In the genomic region with DNA sequence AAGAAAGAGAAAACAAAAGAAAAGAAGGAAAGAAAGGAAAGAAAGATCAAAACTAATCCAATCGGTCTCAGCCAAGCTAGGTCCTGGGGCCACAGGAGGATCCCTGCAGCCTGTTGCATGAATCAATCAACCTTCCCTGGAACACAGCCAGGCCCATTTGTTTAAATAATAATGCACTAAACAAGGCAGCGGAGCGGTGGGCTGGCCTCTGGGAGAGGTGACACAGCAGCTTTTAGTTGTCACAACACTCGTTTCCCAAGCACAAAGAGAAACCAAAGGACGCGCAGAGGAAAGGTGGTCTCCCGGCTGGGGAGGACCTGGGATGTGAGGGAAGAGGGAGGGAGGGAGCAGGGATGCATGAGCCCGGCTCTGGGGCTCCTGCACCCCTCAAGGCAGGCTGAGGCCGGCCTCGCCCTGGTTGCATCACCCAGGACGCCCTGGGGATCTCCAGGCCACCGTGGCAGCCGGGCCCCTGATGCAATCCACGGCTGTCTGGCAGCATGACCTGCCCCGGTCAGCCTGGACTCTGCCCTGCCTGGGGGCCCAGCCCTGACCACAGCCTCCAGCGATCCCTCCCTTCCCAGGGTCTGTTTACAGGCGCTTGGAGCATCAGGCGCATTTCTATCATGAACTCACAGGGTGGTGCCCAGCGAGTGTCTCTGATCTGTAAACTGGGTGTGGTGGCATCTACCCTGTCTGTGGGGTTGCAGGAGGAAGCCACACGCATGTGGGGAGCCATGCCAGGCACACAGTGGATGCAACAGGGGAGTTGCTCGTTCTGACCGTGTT, we compare ENCODE assay signal across 1 cellular context.
A peak's percentile ranks its signal among the peaks of the same experiment; 100 is the strongest.
TF ChIP-seq lines count a peak whose summit lies in the region.

No MANE protein-coding gene starts in this region.

TF ChIP-seq in K562, 482 proteins besides CTCF, POLR2A, EP300 and RAD21 (continued from another document and continues in another):
- TF ChIP-seq, protein P1, sequence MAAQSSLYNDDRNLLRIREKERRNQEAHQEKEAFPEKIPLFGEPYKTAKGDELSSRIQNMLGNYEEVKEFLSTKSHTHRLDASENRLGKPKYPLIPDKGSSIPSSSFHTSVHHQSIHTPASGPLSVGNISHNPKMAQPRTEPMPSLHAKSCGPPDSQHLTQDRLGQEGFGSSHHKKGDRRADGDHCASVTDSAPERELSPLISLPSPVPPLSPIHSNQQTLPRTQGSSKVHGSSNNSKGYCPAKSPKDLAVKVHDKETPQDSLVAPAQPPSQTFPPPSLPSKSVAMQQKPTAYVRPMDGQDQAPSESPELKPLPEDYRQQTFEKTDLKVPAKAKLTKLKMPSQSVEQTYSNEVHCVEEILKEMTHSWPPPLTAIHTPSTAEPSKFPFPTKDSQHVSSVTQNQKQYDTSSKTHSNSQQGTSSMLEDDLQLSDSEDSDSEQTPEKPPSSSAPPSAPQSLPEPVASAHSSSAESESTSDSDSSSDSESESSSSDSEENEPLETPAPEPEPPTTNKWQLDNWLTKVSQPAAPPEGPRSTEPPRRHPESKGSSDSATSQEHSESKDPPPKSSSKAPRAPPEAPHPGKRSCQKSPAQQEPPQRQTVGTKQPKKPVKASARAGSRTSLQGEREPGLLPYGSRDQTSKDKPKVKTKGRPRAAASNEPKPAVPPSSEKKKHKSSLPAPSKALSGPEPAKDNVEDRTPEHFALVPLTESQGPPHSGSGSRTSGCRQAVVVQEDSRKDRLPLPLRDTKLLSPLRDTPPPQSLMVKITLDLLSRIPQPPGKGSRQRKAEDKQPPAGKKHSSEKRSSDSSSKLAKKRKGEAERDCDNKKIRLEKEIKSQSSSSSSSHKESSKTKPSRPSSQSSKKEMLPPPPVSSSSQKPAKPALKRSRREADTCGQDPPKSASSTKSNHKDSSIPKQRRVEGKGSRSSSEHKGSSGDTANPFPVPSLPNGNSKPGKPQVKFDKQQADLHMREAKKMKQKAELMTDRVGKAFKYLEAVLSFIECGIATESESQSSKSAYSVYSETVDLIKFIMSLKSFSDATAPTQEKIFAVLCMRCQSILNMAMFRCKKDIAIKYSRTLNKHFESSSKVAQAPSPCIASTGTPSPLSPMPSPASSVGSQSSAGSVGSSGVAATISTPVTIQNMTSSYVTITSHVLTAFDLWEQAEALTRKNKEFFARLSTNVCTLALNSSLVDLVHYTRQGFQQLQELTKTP (IDR thresholded peaks at IDR 0.05; ENCODE audit: low read depth in 1 of 2, partially characterized antibody in 2 of 2): peak in 1 of 2 experiments; percentile 72
- peak; percentile 94 for TF ChIP-seq NFE2 (IDR thresholded peaks at IDR 0.05; ENCODE audit: low read depth)
- TF ChIP-seq SMAD1 (IDR thresholded peaks at IDR 0.05; ENCODE audit: low read depth, low read length, partially characterized antibody): peak; percentile 53
- TF ChIP-seq, protein P2, sequence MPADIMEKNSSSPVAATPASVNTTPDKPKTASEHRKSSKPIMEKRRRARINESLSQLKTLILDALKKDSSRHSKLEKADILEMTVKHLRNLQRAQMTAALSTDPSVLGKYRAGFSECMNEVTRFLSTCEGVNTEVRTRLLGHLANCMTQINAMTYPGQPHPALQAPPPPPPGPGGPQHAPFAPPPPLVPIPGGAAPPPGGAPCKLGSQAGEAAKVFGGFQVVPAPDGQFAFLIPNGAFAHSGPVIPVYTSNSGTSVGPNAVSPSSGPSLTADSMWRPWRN (IDR thresholded peaks at IDR 0.05; ENCODE audit: low read depth): no peak
- no peak for TF ChIP-seq NR4A1 (CRISPR knock-in tag; IDR thresholded peaks at IDR 0.05)
- peak; percentile 94 for TF ChIP-seq NR4A1 (tag; IDR thresholded peaks at IDR 0.05)
- peak; percentile 49 for TF ChIP-seq GABPA (tag; conservative IDR thresholded peaks at IDR 0.05; ENCODE audit: low read depth)
- peak; percentile 35; the same call in 1 of the 2 replicates for TF ChIP-seq MTA2 (IDR thresholded peaks at IDR 0.05; ENCODE audit: low read depth)
- TF ChIP-seq, protein P3, sequence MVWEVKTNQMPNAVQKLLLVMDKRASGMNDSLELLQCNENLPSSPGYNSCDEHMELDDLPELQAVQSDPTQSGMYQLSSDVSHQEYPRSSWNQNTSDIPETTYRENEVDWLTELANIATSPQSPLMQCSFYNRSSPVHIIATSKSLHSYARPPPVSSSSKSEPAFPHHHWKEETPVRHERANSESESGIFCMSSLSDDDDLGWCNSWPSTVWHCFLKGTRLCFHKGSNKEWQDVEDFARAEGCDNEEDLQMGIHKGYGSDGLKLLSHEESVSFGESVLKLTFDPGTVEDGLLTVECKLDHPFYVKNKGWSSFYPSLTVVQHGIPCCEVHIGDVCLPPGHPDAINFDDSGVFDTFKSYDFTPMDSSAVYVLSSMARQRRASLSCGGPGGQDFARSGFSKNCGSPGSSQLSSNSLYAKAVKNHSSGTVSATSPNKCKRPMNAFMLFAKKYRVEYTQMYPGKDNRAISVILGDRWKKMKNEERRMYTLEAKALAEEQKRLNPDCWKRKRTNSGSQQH (CRISPR knock-in tag; IDR thresholded peaks at IDR 0.05): no peak
- TF ChIP-seq ZNF12 (CRISPR knock-in tag; IDR thresholded peaks at IDR 0.05): no peak
- TF ChIP-seq, protein P4, sequence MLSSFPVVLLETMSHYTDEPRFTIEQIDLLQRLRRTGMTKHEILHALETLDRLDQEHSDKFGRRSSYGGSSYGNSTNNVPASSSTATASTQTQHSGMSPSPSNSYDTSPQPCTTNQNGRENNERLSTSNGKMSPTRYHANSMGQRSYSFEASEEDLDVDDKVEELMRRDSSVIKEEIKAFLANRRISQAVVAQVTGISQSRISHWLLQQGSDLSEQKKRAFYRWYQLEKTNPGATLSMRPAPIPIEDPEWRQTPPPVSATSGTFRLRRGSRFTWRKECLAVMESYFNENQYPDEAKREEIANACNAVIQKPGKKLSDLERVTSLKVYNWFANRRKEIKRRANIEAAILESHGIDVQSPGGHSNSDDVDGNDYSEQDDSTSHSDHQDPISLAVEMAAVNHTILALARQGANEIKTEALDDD (IDR thresholded peaks at IDR 0.05): no peak
- no peak for TF ChIP-seq STAT5B (CRISPR knock-in tag; IDR thresholded peaks at IDR 0.05)
- no peak for TF ChIP-seq NR1H2 (CRISPR knock-in tag; IDR thresholded peaks at IDR 0.05)
- TF ChIP-seq SMC3 (conservative IDR thresholded peaks at IDR 0.05; ENCODE audit: insufficient read depth, low read depth, low read length): no peak
- TF ChIP-seq IRF2 (CRISPR knock-in tag; IDR thresholded peaks at IDR 0.05): no peak
- TF ChIP-seq ZNF197 (CRISPR knock-in tag; IDR thresholded peaks at IDR 0.05; ENCODE audit: low read depth): 0 out of 2 replicates have a peak, but pooled peaks have one; percentile 80
- TF ChIP-seq SREBF2 (CRISPR knock-in tag; IDR thresholded peaks at IDR 0.05): no peak
- TF ChIP-seq BACH1 (tag; IDR thresholded peaks at IDR 0.05): peak; percentile 88
- TF ChIP-seq NFATC3 (IDR thresholded peaks at IDR 0.05): peak; percentile 72; the same call in 1 of the 2 replicates
- TF ChIP-seq, protein P5, sequence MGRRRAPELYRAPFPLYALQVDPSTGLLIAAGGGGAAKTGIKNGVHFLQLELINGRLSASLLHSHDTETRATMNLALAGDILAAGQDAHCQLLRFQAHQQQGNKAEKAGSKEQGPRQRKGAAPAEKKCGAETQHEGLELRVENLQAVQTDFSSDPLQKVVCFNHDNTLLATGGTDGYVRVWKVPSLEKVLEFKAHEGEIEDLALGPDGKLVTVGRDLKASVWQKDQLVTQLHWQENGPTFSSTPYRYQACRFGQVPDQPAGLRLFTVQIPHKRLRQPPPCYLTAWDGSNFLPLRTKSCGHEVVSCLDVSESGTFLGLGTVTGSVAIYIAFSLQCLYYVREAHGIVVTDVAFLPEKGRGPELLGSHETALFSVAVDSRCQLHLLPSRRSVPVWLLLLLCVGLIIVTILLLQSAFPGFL (CRISPR knock-in tag; IDR thresholded peaks at IDR 0.05): no peak
- TF ChIP-seq ZNF696 (CRISPR knock-in tag; conservative IDR thresholded peaks at IDR 0.05): no peak
- no peak for TF ChIP-seq SP2 (IDR thresholded peaks at IDR 0.05; ENCODE audit: extremely low read depth, low read depth, low read length, poor library complexity, severe bottlenecking)
- TF ChIP-seq, protein P6, sequence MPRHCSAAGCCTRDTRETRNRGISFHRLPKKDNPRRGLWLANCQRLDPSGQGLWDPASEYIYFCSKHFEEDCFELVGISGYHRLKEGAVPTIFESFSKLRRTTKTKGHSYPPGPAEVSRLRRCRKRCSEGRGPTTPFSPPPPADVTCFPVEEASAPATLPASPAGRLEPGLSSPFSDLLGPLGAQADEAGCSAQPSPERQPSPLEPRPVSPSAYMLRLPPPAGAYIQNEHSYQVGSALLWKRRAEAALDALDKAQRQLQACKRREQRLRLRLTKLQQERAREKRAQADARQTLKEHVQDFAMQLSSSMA (CRISPR knock-in tag; IDR thresholded peaks at IDR 0.05): no peak
- TF ChIP-seq CBFA2T2 (conservative IDR thresholded peaks at IDR 0.05): no peak
- no peak for TF ChIP-seq ZNF717 (CRISPR knock-in tag; IDR thresholded peaks at IDR 0.05)
- TF ChIP-seq PHTF2 (CRISPR knock-in tag; IDR thresholded peaks at IDR 0.05): no peak
- no peak for TF ChIP-seq ERF (CRISPR knock-in tag; IDR thresholded peaks at IDR 0.05)
- no peak for TF ChIP-seq SETDB1 (IDR thresholded peaks at IDR 0.05; ENCODE audit: low read length)
- no peak for TF ChIP-seq ZBTB1 (CRISPR knock-in tag; IDR thresholded peaks at IDR 0.05; ENCODE audit: borderline replicate concordance, low read depth)
- no peak for TF ChIP-seq ZNF121 (CRISPR knock-in tag; conservative IDR thresholded peaks at IDR 0.05)
- no peak for TF ChIP-seq HSF4 (CRISPR knock-in tag; IDR thresholded peaks at IDR 0.05; ENCODE audit: borderline replicate concordance)
- no peak for TF ChIP-seq ATF1 (CRISPR knock-in tag; IDR thresholded peaks at IDR 0.05)
- peak; percentile 52 for TF ChIP-seq ATF1 (tag; IDR thresholded peaks at IDR 0.05)
- TF ChIP-seq TAF9B (IDR thresholded peaks at IDR 0.05; ENCODE audit: partially characterized antibody): peak; percentile 83
- TF ChIP-seq ILK (tag; IDR thresholded peaks at IDR 0.05; ENCODE audit: borderline replicate concordance, low read depth): no peak
- no peak for TF ChIP-seq ZNF644 (tag; IDR thresholded peaks at IDR 0.05; ENCODE audit: low read depth)
- peak; percentile 83 for TF ChIP-seq SMARCA4 (IDR thresholded peaks at IDR 0.05)
- TF ChIP-seq POLR2AphosphoS2 (IDR thresholded peaks at IDR 0.05; ENCODE audit: low read length): no peak
- no peak for TF ChIP-seq ZNF133 (CRISPR knock-in tag; IDR thresholded peaks at IDR 0.05)
- TF ChIP-seq, protein P7, sequence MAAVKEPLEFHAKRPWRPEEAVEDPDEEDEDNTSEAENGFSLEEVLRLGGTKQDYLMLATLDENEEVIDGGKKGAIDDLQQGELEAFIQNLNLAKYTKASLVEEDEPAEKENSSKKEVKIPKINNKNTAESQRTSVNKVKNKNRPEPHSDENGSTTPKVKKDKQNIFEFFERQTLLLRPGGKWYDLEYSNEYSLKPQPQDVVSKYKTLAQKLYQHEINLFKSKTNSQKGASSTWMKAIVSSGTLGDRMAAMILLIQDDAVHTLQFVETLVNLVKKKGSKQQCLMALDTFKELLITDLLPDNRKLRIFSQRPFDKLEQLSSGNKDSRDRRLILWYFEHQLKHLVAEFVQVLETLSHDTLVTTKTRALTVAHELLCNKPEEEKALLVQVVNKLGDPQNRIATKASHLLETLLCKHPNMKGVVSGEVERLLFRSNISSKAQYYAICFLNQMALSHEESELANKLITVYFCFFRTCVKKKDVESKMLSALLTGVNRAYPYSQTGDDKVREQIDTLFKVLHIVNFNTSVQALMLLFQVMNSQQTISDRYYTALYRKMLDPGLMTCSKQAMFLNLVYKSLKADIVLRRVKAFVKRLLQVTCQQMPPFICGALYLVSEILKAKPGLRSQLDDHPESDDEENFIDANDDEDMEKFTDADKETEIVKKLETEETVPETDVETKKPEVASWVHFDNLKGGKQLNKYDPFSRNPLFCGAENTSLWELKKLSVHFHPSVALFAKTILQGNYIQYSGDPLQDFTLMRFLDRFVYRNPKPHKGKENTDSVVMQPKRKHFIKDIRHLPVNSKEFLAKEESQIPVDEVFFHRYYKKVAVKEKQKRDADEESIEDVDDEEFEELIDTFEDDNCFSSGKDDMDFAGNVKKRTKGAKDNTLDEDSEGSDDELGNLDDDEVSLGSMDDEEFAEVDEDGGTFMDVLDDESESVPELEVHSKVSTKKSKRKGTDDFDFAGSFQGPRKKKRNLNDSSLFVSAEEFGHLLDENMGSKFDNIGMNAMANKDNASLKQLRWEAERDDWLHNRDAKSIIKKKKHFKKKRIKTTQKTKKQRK (IDR thresholded peaks at IDR 0.05; ENCODE audit: borderline replicate concordance, low read depth, low read length): no peak
- no peak for TF ChIP-seq FIP1L1 (IDR thresholded peaks at IDR 0.05; ENCODE audit: low read depth, low read length, poor library complexity, severe bottlenecking)
- TF ChIP-seq, protein P8, sequence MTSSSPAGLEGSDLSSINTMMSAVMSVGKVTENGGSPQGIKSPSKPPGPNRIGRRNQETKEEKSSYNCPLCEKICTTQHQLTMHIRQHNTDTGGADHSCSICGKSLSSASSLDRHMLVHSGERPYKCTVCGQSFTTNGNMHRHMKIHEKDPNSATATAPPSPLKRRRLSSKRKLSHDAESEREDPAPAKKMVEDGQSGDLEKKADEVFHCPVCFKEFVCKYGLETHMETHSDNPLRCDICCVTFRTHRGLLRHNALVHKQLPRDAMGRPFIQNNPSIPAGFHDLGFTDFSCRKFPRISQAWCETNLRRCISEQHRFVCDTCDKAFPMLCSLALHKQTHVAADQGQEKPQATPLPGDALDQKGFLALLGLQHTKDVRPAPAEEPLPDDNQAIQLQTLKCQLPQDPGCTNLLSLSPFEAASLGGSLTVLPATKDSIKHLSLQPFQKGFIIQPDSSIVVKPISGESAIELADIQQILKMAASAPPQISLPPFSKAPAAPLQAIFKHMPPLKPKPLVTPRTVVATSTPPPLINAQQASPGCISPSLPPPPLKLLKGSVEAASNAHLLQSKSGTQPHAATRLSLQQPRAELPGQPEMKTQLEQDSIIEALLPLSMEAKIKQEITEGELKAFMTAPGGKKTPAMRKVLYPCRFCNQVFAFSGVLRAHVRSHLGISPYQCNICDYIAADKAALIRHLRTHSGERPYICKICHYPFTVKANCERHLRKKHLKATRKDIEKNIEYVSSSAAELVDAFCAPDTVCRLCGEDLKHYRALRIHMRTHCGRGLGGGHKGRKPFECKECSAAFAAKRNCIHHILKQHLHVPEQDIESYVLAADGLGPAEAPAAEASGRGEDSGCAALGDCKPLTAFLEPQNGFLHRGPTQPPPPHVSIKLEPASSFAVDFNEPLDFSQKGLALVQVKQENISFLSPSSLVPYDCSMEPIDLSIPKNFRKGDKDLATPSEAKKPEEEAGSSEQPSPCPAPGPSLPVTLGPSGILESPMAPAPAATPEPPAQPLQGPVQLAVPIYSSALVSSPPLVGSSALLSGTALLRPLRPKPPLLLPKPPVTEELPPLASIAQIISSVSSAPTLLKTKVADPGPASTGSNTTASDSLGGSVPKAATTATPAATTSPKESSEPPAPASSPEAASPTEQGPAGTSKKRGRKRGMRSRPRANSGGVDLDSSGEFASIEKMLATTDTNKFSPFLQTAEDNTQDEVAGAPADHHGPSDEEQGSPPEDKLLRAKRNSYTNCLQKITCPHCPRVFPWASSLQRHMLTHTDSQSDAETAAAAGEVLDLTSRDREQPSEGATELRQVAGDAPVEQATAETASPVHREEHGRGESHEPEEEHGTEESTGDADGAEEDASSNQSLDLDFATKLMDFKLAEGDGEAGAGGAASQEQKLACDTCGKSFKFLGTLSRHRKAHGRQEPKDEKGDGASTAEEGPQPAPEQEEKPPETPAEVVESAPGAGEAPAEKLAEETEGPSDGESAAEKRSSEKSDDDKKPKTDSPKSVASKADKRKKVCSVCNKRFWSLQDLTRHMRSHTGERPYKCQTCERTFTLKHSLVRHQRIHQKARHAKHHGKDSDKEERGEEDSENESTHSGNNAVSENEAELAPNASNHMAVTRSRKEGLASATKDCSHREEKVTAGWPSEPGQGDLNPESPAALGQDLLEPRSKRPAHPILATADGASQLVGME (CRISPR knock-in tag; IDR thresholded peaks at IDR 0.05): no peak; the same call in 1 of the 2 replicates
- TF ChIP-seq NBN (IDR thresholded peaks at IDR 0.05; ENCODE audit: low read depth): no peak
- TF ChIP-seq SMAD3 (CRISPR knock-in tag; conservative IDR thresholded peaks at IDR 0.05): peak; percentile 64; the same call in 1 of the 2 replicates
